ENCODE assay signal across 8 cellular contexts in the genomic region with DNA sequence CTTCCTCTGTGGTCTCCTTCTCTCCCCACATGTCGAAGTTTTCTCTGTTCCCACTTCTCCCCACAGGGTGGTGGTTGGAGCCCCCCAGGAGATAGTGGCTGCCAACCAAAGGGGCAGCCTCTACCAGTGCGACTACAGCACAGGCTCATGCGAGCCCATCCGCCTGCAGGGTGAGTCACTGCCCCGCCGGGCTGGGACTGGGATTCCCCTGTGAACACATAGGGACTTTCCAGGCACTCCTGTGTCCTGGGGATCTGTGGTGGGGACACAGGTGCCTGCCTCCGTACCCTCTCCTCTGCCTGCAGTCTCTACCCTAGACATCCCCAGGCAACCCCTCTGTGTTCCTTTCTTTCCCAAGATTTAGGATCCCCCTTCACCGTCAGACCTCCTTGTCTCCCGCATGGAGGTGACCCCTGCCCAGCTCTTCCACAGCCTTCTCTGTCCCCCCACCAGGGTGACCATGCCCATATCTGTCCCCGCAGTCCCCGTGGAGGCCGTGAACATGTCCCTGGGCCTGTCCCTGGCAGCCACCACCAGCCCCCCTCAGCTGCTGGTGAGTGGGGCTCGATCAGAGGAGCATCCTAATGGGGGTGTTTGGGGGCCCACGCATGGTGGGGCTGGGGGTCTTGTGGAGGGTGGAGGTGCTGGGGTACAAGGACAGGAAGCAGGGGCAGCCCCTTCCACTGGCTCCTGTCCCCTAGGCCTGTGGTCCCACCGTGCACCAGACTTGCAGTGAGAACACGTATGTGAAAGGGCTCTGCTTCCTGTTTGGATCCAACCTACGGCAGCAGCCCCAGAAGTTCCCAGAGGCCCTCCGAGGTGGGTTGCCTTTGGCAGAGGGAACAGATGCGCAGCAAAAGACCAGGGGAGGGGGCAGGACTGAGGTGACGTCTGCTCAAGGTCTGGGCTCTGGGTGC. TPM values are rescaled to one million over a fixed set of nuclear protein-coding genes. Genes with fewer than 3 reads are reported as not detected.
DNase-seq lines count a peak whose midpoint lies in the region; ATAC-seq and TF ChIP-seq lines count a peak whose summit lies in the region.

No MANE protein-coding gene starts in this region.

- no peaks in the 10 kb centered on the region for H3K9me3 Mint-ChIP-seq in mesothelial cell of epicardium

- H3K27me3 Mint-ChIP-seq in mesothelial cell of epicardium (ENCODE audit: low read depth), result peaks cover 46% of the 10 kb centered on the region

- no peak overlapping the region for H3K4me3 ChIP-seq in kidney epithelial cell (ENCODE audit: low read depth, low read length)

- no peaks in the 10 kb centered on the region for H3K4me1 Mint-ChIP-seq in mesothelial cell of epicardium

- no peak overlapping the region for H3K4me3 Mint-ChIP-seq in mesothelial cell of epicardium

- ATAC-seq in GM21717 (IDR thresholded peaks at IDR 0.05; ENCODE audit: unreplicated experiment) (peak; percentile 68), HG03025 (IDR thresholded peaks at IDR 0.05; ENCODE audit: low FRiP score, unreplicated experiment) (no peak)

- DNase-seq in Daoy (ENCODE audit: low read depth) (peak; percentile 82), Kasumi-1 (lab: John Stamatoyannopoulos, UW) (peak; percentile 4 to 34), activated T-cell treated with anti-CD3 and anti-CD28 coated beads for 48 hours (ENCODE audit: low read depth) (peak; percentile 77), kidney epithelial cell (ENCODE audit: low read depth) (peak; percentile 63), mesothelial cell of epicardium (ENCODE audit: low spot score in 2 of 2, unreplicated experiment in 2 of 2) (no peak)
- peak; percentile 64 to 70 for DNase-seq in stimulated activated CD8-positive, alpha-beta memory T cell treated with anti-CD3 and anti-CD28 coated beads, Interleukin-7, amount 100 ng/mL, for 4 hours (ENCODE audit: low read depth in 2 of 2)

- H3K27me3 ChIP-seq in kidney epithelial cell (ENCODE audit: control insufficient read depth, insufficient read depth, low read length), result peaks cover 2% of the 10 kb centered on the region

- no peaks in the 10 kb centered on the region for H3K36me3 Mint-ChIP-seq in mesothelial cell of epicardium

- no peaks in the 10 kb centered on the region for H3K36me3 ChIP-seq in kidney epithelial cell (ENCODE audit: control insufficient read depth, insufficient read depth, low read length)

- TF ChIP-seq CTCF in kidney epithelial cell (IDR thresholded peaks at IDR 0.05; ENCODE audit: insufficient read depth, low read length, poor library complexity, severe bottlenecking) (no peak), mesothelial cell of epicardium (IDR thresholded peaks at IDR 0.05; ENCODE audit: unreplicated experiment) (no peak)

- no peak overlapping the region for H3K27ac Mint-ChIP-seq in mesothelial cell of epicardium

RNA-seq across cellular contexts. Expression of a gene that starts 5.8 kb away (rescaled TPM):
- not detected in 2 replicates for total RNA-seq in Daoy (2014; rRNA removed; shearing (Covaris generic))
- total RNA-seq in kidney epithelial cell, result 0.21 and 0.82 TPM in 2 replicates
- 0.29 TPM in 1 of 3 replicates, not detected in the others for total RNA-seq in mesothelial cell of epicardium

RNA-seq across cellular contexts. Expression of a gene that starts 48.7 kb away (rescaled TPM):
- not detected in 2 replicates for total RNA-seq in Daoy (2014; rRNA removed; shearing (Covaris generic))
- total RNA-seq in kidney epithelial cell (not detected in 2 replicates), mesothelial cell of epicardium (not detected in 3 replicates)

RNA-seq across cellular contexts. Expression of a gene that starts 51.7 kb away (rescaled TPM):
- not detected in 2 replicates for total RNA-seq in Daoy (2014; rRNA removed; shearing (Covaris generic))
- total RNA-seq in kidney epithelial cell, result not detected in 2 replicates
- 0.04 to 0.14 TPM (median 0.11 TPM) in 3 replicates for total RNA-seq in mesothelial cell of epicardium

Comparison
In these comparisons a context has a peak if more than half of its experiments do, and no peak if none do; other contexts are left out.
1. DNase-seq: peak in Daoy (single experiment), Kasumi-1 (2 of 2), activated T-cell treated with anti-CD3 and anti-CD28 coated beads for 48 hours (single experiment), kidney epithelial cell (single experiment) and stimulated activated CD8-positive, alpha-beta memory T cell treated with anti-CD3 and anti-CD28 coated beads, Interleukin-7, amount 100 ng/mL, for 4 hours (2 of 2); none in mesothelial cell of epicardium (0 of 2).